8 cellular contexts compared by ENCODE assay signal in genomic region chr19:16527971-16528521, GRCh38. TPM values are rescaled to one million over a fixed set of nuclear protein-coding genes. Genes with fewer than 3 reads are reported as not detected.
DNase-seq lines count a peak whose midpoint lies in the region; ATAC-seq, FAIRE-seq and TF ChIP-seq lines count a peak whose summit lies in the region.

No MANE protein-coding gene starts in this region.

- no peaks in the 10 kb centered on the region for H3K27me3 ChIP-seq in cardiac muscle cell

- POLR2A ChIA-PET in activated CD4-positive, alpha-beta memory T cell treated with anti-CD3 and anti-CD28 coated beads, Interleukin-2, amount 10 ng/mL, durations not matched to agents 7 days and 5 days (lab: Charles Lee) = interaction anchor here (0.5 to 1.1 kb wide), 3 partner anchors 22 to 98 kb away, joined by 3 to 4 read pairs (median 3); no protein-coding TSS in a partner anchor

- H3K27ac Mint-ChIP-seq in activated CD4-positive, alpha-beta memory T cell treated with anti-CD3 and anti-CD28 coated beads, Interleukin-2, amount 10 ng/mL, durations not matched to agents 7 days and 5 days = no peak overlapping the region

- no peaks in the 10 kb centered on the region for H3K4me1 ChIP-seq in cardiac muscle cell (ENCODE audit: low read depth)

- CTCF ChIA-PET in activated CD4-positive, alpha-beta memory T cell treated with anti-CD3 and anti-CD28 coated beads, Interleukin-2, amount 10 ng/mL, durations not matched to agents 7 days and 5 days (lab: Charles Lee) = interaction anchor here (1.2 to 1.9 kb wide), 4 partner anchors 13 to 34 kb away, joined by 3 to 6 read pairs (median 4); no protein-coding TSS in a partner anchor

- ATAC-seq in GM18868 (IDR thresholded peaks at IDR 0.05; ENCODE audit: unreplicated experiment) = no peak

- peaks cover 82% of the 10 kb centered on the region for H3K36me3 ChIP-seq in cardiac muscle cell

- peak; percentile 38 for TF ChIP-seq CTCF in cardiac muscle cell (IDR thresholded peaks at IDR 0.05; ENCODE audit: low read depth, low read length)
- peak; percentile 44 for TF ChIP-seq CTCF in fibroblast of pulmonary artery (IDR thresholded peaks at IDR 0.05; ENCODE audit: low read length, missing control alignments)

- H3K27me3 Mint-ChIP-seq in activated CD4-positive, alpha-beta memory T cell treated with anti-CD3 and anti-CD28 coated beads, Interleukin-2, amount 10 ng/mL, durations not matched to agents 7 days and 5 days = no peaks in the 10 kb centered on the region

- no peaks in the 10 kb centered on the region for H3K9me3 Mint-ChIP-seq in activated CD4-positive, alpha-beta memory T cell treated with anti-CD3 and anti-CD28 coated beads, Interleukin-2, amount 10 ng/mL, durations not matched to agents 7 days and 5 days

- no peak overlapping the region for H3K4me3 Mint-ChIP-seq in activated CD4-positive, alpha-beta memory T cell treated with anti-CD3 and anti-CD28 coated beads, Interleukin-2, amount 10 ng/mL, durations not matched to agents 7 days and 5 days

- no peaks in the 10 kb centered on the region for H3K9me3 ChIP-seq in cardiac muscle cell (ENCODE audit: low read depth)

- intact Hi-C loops in cardiac septum (cut with DNase I) = no loop called here

- no peak overlapping the region for H3K4me3 ChIP-seq in cardiac muscle cell
- no peak overlapping the region for H3K4me3 ChIP-seq in fibroblast of pulmonary artery (replicated peaks; ENCODE audit: low read depth, low read length)

- peaks cover 60% of the 10 kb centered on the region for H3K36me3 Mint-ChIP-seq in activated CD4-positive, alpha-beta memory T cell treated with anti-CD3 and anti-CD28 coated beads, Interleukin-2, amount 10 ng/mL, durations not matched to agents 7 days and 5 days (ENCODE audit: low read depth)

- DNase-seq in cardiac muscle cell (ENCODE audit: low read depth in 1 of 2, low spot score in 1 of 2) (peak; percentile 13 to 20), cardiac septum (ENCODE audit: low spot score) (no peak), fibroblast of pulmonary artery (ENCODE audit: low read depth) (peak; percentile 27), hepatic stellate cell (ENCODE audit: low spot score) (no peak), H54 (ENCODE audit: insufficient read length, low spot score) (no peak)
- peak; percentile 62 for DNase-seq in activated CD4-positive, alpha-beta memory T cell treated with anti-CD3 and anti-CD28 coated beads, Interleukin-2, amount 10 ng/mL, durations not matched to agents 7 days and 5 days
- peak in 5 of 6 experiments; percentile 11 to 55 (median 32) for DNase-seq in stimulated activated naive CD4-positive, alpha-beta T cell (lab: John Stamatoyannopoulos, UW)

- H3K4me1 Mint-ChIP-seq in activated CD4-positive, alpha-beta memory T cell treated with anti-CD3 and anti-CD28 coated beads, Interleukin-2, amount 10 ng/mL, durations not matched to agents 7 days and 5 days = no peaks in the 10 kb centered on the region

- no peak overlapping the region for H3K27ac ChIP-seq in cardiac muscle cell

- no peak for TF ChIP-seq POLR2A in H54 (IDR thresholded peaks at IDR 0.05; ENCODE audit: low read depth, low read length)

- no peak for FAIRE-seq in H54 (lab: Jason Lieb, UNC)

RNA-seq across cellular contexts. Expression of gene CHERP, which starts 14.2 kb away (rescaled TPM):
- total RNA-seq in cardiac muscle cell (11.7 and 27.2 TPM in 2 replicates), cardiac septum (23.7 TPM)
- 60.0 and 76.3 TPM in 2 replicates for polyA plus RNA-seq in cardiac muscle cell
- total RNA-seq in activated CD4-positive, alpha-beta memory T cell treated with anti-CD3 and anti-CD28 coated beads, Interleukin-2, amount 10 ng/mL, durations not matched to agents 7 days and 5 days = 10 to 100 TPM; 50.8 to 53.6 TPM

RNA-seq across cellular contexts. Expression of gene C19orf44, which starts 31.9 kb away (rescaled TPM):
- total RNA-seq in cardiac muscle cell = 5.8 and 9.2 TPM in 2 replicates
- polyA plus RNA-seq in cardiac muscle cell = 5.1 and 7.6 TPM in 2 replicates
- 3.1 TPM for total RNA-seq in cardiac septum
- total RNA-seq in activated CD4-positive, alpha-beta memory T cell treated with anti-CD3 and anti-CD28 coated beads, Interleukin-2, amount 10 ng/mL, durations not matched to agents 7 days and 5 days = 1 to 10 TPM; 2.6 to 3.3 TPM

RNA-seq across cellular contexts. Expression of gene CALR3, which starts 32.1 kb away (rescaled TPM):
- total RNA-seq in cardiac muscle cell (not detected in 2 replicates), cardiac septum (not detected)
- polyA plus RNA-seq in cardiac muscle cell = not detected in 2 replicates
- total RNA-seq in activated CD4-positive, alpha-beta memory T cell treated with anti-CD3 and anti-CD28 coated beads, Interleukin-2, amount 10 ng/mL, durations not matched to agents 7 days and 5 days = not detected

RNA-seq across cellular contexts. Expression of gene SLC35E1, which starts 44.2 kb away (rescaled TPM):
- total RNA-seq in cardiac muscle cell (22.5 and 25.3 TPM in 2 replicates), cardiac septum (26.7 TPM)
- 29.7 and 35.5 TPM in 2 replicates for polyA plus RNA-seq in cardiac muscle cell
- total RNA-seq in activated CD4-positive, alpha-beta memory T cell treated with anti-CD3 and anti-CD28 coated beads, Interleukin-2, amount 10 ng/mL, durations not matched to agents 7 days and 5 days = 10 to 100 TPM; 57.3 to 57.7 TPM

RNA-seq across cellular contexts. Expression of gene EPS15L1, which starts 56.3 kb away (rescaled TPM):
- total RNA-seq in cardiac muscle cell (22.4 and 37.8 TPM in 2 replicates), cardiac septum (48.4 TPM)
- polyA plus RNA-seq in cardiac muscle cell = 38.8 and 42.6 TPM in 2 replicates
- 10 to 100 TPM; 39.0 to 42.7 TPM for total RNA-seq in activated CD4-positive, alpha-beta memory T cell treated with anti-CD3 and anti-CD28 coated beads, Interleukin-2, amount 10 ng/mL, durations not matched to agents 7 days and 5 days

Comparison
In these comparisons a context has a peak if more than half of its experiments do, and no peak if none do; other contexts are left out.
1. DNase-seq: peak in cardiac muscle cell (2 of 2), activated CD4-positive, alpha-beta memory T cell treated with anti-CD3 and anti-CD28 coated beads, Interleukin-2, amount 10 ng/mL, durations not matched to agents 7 days and 5 days (single experiment), fibroblast of pulmonary artery (single experiment) and stimulated activated naive CD4-positive, alpha-beta T cell (5 of 6); none in cardiac septum (single experiment), hepatic stellate cell (single experiment) and H54 (single experiment).